In the genomic region with DNA sequence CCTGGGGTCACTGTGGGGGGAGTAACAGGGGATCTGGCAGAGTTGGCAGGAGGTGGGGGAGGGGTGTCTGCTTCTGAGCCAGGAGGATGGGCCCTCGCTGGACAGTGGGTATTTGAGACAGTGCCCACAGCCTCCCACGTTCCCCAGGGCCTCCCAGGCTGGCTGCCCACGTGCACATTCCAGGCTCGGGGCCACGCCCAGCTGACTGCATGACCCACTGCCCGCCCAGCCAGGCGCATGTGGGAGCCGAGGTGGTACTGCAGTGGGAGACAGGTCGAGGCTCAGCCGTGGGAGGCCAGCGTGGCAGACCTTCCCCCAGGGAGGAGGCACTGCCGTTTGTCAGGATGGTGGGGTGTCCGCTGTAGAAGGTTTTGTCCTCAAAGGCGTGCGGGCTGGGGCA, we compare ENCODE assay signal across 2 cellular contexts.
A peak's percentile ranks its signal among the peaks of the same experiment; 100 is the strongest.
TF ChIP-seq lines count a peak whose summit lies in the region.

No MANE protein-coding gene starts in this region.

TF ChIP-seq in A549, 52 proteins besides CTCF, POLR2A, EP300 and RAD21:
- TF ChIP-seq, protein P1, sequence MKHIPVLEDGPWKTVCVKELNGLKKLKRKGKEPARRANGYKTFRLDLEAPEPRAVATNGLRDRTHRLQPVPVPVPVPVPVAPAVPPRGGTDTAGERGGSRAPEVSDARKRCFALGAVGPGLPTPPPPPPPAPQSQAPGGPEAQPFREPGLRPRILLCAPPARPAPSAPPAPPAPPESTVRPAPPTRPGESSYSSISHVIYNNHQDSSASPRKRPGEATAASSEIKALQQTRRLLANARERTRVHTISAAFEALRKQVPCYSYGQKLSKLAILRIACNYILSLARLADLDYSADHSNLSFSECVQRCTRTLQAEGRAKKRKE (CRISPR knock-in tag; IDR thresholded peaks at IDR 0.05; ENCODE audit: low read depth): no peak
- TF ChIP-seq CHD4 (IDR thresholded peaks at IDR 0.05; ENCODE audit: borderline replicate concordance): no peak
- TF ChIP-seq, protein P2, sequence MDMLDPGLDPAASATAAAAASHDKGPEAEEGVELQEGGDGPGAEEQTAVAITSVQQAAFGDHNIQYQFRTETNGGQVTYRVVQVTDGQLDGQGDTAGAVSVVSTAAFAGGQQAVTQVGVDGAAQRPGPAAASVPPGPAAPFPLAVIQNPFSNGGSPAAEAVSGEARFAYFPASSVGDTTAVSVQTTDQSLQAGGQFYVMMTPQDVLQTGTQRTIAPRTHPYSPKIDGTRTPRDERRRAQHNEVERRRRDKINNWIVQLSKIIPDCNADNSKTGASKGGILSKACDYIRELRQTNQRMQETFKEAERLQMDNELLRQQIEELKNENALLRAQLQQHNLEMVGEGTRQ (IDR thresholded peaks at IDR 0.05): peak; percentile 50
- no peak for TF ChIP-seq PHF8 (IDR thresholded peaks at IDR 0.05; ENCODE audit: borderline replicate concordance, low read depth)
- TF ChIP-seq, protein P3, sequence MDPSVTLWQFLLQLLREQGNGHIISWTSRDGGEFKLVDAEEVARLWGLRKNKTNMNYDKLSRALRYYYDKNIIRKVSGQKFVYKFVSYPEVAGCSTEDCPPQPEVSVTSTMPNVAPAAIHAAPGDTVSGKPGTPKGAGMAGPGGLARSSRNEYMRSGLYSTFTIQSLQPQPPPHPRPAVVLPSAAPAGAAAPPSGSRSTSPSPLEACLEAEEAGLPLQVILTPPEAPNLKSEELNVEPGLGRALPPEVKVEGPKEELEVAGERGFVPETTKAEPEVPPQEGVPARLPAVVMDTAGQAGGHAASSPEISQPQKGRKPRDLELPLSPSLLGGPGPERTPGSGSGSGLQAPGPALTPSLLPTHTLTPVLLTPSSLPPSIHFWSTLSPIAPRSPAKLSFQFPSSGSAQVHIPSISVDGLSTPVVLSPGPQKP (IDR thresholded peaks at IDR 0.05; ENCODE audit: low read depth, low read length): no peak
- TF ChIP-seq, protein P4, sequence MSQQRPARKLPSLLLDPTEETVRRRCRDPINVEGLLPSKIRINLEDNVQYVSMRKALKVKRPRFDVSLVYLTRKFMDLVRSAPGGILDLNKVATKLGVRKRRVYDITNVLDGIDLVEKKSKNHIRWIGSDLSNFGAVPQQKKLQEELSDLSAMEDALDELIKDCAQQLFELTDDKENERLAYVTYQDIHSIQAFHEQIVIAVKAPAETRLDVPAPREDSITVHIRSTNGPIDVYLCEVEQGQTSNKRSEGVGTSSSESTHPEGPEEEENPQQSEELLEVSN (IDR thresholded peaks at IDR 0.05; ENCODE audit: borderline replicate concordance, low read depth): peak; percentile 80
- no peak for TF ChIP-seq HEYL (CRISPR knock-in tag; IDR thresholded peaks at IDR 0.05)
- TF ChIP-seq, protein P5, sequence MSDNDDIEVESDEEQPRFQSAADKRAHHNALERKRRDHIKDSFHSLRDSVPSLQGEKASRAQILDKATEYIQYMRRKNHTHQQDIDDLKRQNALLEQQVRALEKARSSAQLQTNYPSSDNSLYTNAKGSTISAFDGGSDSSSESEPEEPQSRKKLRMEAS (IDR thresholded peaks at IDR 0.05): peak; percentile 87
- no peak for TF ChIP-seq NR3C1 (IDR thresholded peaks at IDR 0.05)

TF ChIP-seq in HCT116, 20 proteins besides CTCF, POLR2A, EP300 and RAD21:
- TF ChIP-seq CBX3 (IDR thresholded peaks at IDR 0.05; ENCODE audit: low read depth) (no peak), FOSL1 (IDR thresholded peaks at IDR 0.05; ENCODE audit: low read depth) (no peak), EGR1 (IDR thresholded peaks at IDR 0.05; ENCODE audit: low read depth) (no peak), ZFX (IDR thresholded peaks at IDR 0.05) (no peak), CEBPB (IDR thresholded peaks at IDR 0.05; ENCODE audit: low read depth) (no peak), SIN3A (IDR thresholded peaks at IDR 0.05; ENCODE audit: low read depth) (no peak), EZH2phosphoT487 (IDR thresholded peaks at IDR 0.05; ENCODE audit: borderline replicate concordance) (no peak), ELF1 (IDR thresholded peaks at IDR 0.05; ENCODE audit: borderline replicate concordance, low read depth) (no peak)
- TF ChIP-seq, protein P6, sequence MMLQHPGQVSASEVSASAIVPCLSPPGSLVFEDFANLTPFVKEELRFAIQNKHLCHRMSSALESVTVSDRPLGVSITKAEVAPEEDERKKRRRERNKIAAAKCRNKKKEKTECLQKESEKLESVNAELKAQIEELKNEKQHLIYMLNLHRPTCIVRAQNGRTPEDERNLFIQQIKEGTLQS (IDR thresholded peaks at IDR 0.05): no peak
- TF ChIP-seq, protein P7, sequence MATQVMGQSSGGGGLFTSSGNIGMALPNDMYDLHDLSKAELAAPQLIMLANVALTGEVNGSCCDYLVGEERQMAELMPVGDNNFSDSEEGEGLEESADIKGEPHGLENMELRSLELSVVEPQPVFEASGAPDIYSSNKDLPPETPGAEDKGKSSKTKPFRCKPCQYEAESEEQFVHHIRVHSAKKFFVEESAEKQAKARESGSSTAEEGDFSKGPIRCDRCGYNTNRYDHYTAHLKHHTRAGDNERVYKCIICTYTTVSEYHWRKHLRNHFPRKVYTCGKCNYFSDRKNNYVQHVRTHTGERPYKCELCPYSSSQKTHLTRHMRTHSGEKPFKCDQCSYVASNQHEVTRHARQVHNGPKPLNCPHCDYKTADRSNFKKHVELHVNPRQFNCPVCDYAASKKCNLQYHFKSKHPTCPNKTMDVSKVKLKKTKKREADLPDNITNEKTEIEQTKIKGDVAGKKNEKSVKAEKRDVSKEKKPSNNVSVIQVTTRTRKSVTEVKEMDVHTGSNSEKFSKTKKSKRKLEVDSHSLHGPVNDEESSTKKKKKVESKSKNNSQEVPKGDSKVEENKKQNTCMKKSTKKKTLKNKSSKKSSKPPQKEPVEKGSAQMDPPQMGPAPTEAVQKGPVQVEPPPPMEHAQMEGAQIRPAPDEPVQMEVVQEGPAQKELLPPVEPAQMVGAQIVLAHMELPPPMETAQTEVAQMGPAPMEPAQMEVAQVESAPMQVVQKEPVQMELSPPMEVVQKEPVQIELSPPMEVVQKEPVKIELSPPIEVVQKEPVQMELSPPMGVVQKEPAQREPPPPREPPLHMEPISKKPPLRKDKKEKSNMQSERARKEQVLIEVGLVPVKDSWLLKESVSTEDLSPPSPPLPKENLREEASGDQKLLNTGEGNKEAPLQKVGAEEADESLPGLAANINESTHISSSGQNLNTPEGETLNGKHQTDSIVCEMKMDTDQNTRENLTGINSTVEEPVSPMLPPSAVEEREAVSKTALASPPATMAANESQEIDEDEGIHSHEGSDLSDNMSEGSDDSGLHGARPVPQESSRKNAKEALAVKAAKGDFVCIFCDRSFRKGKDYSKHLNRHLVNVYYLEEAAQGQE (IDR thresholded peaks at IDR 0.05; ENCODE audit: low read depth): no peak
- TF ChIP-seq, protein P8, sequence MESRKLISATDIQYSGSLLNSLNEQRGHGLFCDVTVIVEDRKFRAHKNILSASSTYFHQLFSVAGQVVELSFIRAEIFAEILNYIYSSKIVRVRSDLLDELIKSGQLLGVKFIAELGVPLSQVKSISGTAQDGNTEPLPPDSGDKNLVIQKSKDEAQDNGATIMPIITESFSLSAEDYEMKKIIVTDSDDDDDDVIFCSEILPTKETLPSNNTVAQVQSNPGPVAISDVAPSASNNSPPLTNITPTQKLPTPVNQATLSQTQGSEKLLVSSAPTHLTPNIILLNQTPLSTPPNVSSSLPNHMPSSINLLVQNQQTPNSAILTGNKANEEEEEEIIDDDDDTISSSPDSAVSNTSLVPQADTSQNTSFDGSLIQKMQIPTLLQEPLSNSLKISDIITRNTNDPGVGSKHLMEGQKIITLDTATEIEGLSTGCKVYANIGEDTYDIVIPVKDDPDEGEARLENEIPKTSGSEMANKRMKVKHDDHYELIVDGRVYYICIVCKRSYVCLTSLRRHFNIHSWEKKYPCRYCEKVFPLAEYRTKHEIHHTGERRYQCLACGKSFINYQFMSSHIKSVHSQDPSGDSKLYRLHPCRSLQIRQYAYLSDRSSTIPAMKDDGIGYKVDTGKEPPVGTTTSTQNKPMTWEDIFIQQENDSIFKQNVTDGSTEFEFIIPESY (IDR thresholded peaks at IDR 0.05; ENCODE audit: extremely low read depth, insufficient replicate concordance, low read length): no peak
